In genomic region chr2:11527001-11527400, GRCh38 we compare ENCODE assay signal across 1 cellular context.
TF ChIP-seq lines count a peak whose summit lies in the region.

No MANE protein-coding gene starts in this region.

TF ChIP-seq in GM12878, 131 proteins besides CTCF, POLR2A, EP300 and RAD21 (continued from another document and continues in another):
- TF ChIP-seq JUNB (IDR thresholded peaks at IDR 0.05), result peak; percentile 90
- no peak for TF ChIP-seq ZNF217 (IDR thresholded peaks at IDR 0.05)
- TF ChIP-seq IKZF2 (IDR thresholded peaks at IDR 0.05), result peak; percentile 32; a peak in 2 of 4 replicates
- no peak for TF ChIP-seq PRDM15 (CRISPR knock-in tag; IDR thresholded peaks at IDR 0.05)
- TF ChIP-seq JUND (IDR thresholded peaks at IDR 0.05; ENCODE audit: low read depth, low read length), result no peak
- TF ChIP-seq EGR1 (IDR thresholded peaks at IDR 0.05; ENCODE audit: borderline replicate concordance in 1 of 2, low read depth in 2 of 2, low read length in 2 of 2), result no peak
- TF ChIP-seq RUNX3 (IDR thresholded peaks at IDR 0.05; ENCODE audit: low read length), result peak; percentile 82
- peak; percentile 66; the same call in 1 of the 2 replicates for TF ChIP-seq NFIC (IDR thresholded peaks at IDR 0.05; ENCODE audit: low read depth, low read length)
- TF ChIP-seq MTA3 (IDR thresholded peaks at IDR 0.05; ENCODE audit: borderline replicate concordance, low read length), result no peak
- no peak for TF ChIP-seq MEF2B (IDR thresholded peaks at IDR 0.05; ENCODE audit: partially characterized antibody, poor library complexity, severe bottlenecking)
- TF ChIP-seq SMC3 (IDR thresholded peaks at IDR 0.05; ENCODE audit: borderline replicate concordance, low read length), result no peak
- TF ChIP-seq SP1 (IDR thresholded peaks at IDR 0.05; ENCODE audit: low read depth, low read length), result no peak
- TF ChIP-seq, protein P1, sequence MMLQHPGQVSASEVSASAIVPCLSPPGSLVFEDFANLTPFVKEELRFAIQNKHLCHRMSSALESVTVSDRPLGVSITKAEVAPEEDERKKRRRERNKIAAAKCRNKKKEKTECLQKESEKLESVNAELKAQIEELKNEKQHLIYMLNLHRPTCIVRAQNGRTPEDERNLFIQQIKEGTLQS (IDR thresholded peaks at IDR 0.05; ENCODE audit: borderline replicate concordance, extremely low read depth, low read depth, low read length), result no peak
- TF ChIP-seq NR2F1 (conservative IDR thresholded peaks at IDR 0.05), result no peak
- no peak for TF ChIP-seq NBN (IDR thresholded peaks at IDR 0.05)
- peak; percentile 84 for TF ChIP-seq ATF2 (IDR thresholded peaks at IDR 0.05; ENCODE audit: low read length)
- no peak for TF ChIP-seq ZNF384 (IDR thresholded peaks at IDR 0.05; ENCODE audit: borderline replicate concordance, low read depth, low read length)
- no peak for TF ChIP-seq TCF12 (IDR thresholded peaks at IDR 0.05; ENCODE audit: low read depth, low read length)
- TF ChIP-seq, protein P2, sequence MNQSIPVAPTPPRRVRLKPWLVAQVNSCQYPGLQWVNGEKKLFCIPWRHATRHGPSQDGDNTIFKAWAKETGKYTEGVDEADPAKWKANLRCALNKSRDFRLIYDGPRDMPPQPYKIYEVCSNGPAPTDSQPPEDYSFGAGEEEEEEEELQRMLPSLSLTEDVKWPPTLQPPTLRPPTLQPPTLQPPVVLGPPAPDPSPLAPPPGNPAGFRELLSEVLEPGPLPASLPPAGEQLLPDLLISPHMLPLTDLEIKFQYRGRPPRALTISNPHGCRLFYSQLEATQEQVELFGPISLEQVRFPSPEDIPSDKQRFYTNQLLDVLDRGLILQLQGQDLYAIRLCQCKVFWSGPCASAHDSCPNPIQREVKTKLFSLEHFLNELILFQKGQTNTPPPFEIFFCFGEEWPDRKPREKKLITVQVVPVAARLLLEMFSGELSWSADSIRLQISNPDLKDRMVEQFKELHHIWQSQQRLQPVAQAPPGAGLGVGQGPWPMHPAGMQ (IDR thresholded peaks at IDR 0.05; ENCODE audit: borderline replicate concordance), result no peak
- no peak for TF ChIP-seq ZSCAN29 (IDR thresholded peaks at IDR 0.05)
- no peak for TF ChIP-seq POU2F2 (IDR thresholded peaks at IDR 0.05; ENCODE audit: borderline replicate concordance, low read depth, low read length)
- no peak for TF ChIP-seq SMAD1 (IDR thresholded peaks at IDR 0.05; ENCODE audit: low read depth, partially characterized antibody)
- no peak for TF ChIP-seq PAX5 (IDR thresholded peaks at IDR 0.05; ENCODE audit: borderline replicate concordance, low read depth, low read length)
- TF ChIP-seq DPF2 (IDR thresholded peaks at IDR 0.05), result 0 out of 2 replicates have a peak, but pooled peaks have one; percentile 32
- no peak for TF ChIP-seq HDAC6 (IDR thresholded peaks at IDR 0.05; ENCODE audit: unreplicated experiment)
- no peak for TF ChIP-seq CHD1 (IDR thresholded peaks at IDR 0.05; ENCODE audit: low read depth, low read length)
- no peak for TF ChIP-seq POLR2AphosphoS5 (IDR thresholded peaks at IDR 0.05; ENCODE audit: low read length)
- TF ChIP-seq KLF5 (IDR thresholded peaks at IDR 0.05; ENCODE audit: partially characterized antibody), result no peak
- 0 out of 2 replicates have a peak, but pooled peaks have one; percentile 62 for TF ChIP-seq CBX5 (IDR thresholded peaks at IDR 0.05; ENCODE audit: low read depth)
- TF ChIP-seq SPI1 (IDR thresholded peaks at IDR 0.05; ENCODE audit: borderline replicate concordance, insufficient read depth, low read depth, low read length), result peak; percentile 89
- TF ChIP-seq RCOR1 (conservative IDR thresholded peaks at IDR 0.05; ENCODE audit: low read depth, low read length), result no peak
- TF ChIP-seq GATAD2B (conservative IDR thresholded peaks at IDR 0.05; ENCODE audit: low read depth), result no peak
- TF ChIP-seq BACH1 (IDR thresholded peaks at IDR 0.05; ENCODE audit: borderline replicate concordance), result no peak
- no peak for TF ChIP-seq ZBTB4 (CRISPR knock-in tag; IDR thresholded peaks at IDR 0.05)
- no peak for TF ChIP-seq ZZZ3 (IDR thresholded peaks at IDR 0.05; ENCODE audit: control insufficient read depth, insufficient read length, low read depth)
- TF ChIP-seq, protein P3, sequence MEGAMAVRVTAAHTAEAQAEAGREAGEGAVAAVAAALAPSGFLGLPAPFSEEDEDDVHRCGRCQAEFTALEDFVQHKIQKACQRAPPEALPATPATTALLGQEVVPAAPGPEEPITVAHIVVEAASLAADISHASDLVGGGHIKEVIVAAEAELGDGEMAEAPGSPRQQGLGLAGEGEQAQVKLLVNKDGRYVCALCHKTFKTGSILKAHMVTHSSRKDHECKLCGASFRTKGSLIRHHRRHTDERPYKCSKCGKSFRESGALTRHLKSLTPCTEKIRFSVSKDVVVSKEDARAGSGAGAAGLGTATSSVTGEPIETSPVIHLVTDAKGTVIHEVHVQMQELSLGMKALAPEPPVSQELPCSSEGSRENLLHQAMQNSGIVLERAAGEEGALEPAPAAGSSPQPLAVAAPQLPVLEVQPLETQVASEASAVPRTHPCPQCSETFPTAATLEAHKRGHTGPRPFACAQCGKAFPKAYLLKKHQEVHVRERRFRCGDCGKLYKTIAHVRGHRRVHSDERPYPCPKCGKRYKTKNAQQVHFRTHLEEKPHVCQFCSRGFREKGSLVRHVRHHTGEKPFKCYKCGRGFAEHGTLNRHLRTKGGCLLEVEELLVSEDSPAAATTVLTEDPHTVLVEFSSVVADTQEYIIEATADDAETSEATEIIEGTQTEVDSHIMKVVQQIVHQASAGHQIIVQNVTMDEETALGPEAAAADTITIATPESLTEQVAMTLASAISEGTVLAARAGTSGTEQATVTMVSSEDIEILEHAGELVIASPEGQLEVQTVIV (IDR thresholded peaks at IDR 0.05; ENCODE audit: borderline replicate concordance, partially characterized antibody), result no peak
- no peak for TF ChIP-seq ZBTB11 (CRISPR knock-in tag; IDR thresholded peaks at IDR 0.05)
- TF ChIP-seq, protein P4, sequence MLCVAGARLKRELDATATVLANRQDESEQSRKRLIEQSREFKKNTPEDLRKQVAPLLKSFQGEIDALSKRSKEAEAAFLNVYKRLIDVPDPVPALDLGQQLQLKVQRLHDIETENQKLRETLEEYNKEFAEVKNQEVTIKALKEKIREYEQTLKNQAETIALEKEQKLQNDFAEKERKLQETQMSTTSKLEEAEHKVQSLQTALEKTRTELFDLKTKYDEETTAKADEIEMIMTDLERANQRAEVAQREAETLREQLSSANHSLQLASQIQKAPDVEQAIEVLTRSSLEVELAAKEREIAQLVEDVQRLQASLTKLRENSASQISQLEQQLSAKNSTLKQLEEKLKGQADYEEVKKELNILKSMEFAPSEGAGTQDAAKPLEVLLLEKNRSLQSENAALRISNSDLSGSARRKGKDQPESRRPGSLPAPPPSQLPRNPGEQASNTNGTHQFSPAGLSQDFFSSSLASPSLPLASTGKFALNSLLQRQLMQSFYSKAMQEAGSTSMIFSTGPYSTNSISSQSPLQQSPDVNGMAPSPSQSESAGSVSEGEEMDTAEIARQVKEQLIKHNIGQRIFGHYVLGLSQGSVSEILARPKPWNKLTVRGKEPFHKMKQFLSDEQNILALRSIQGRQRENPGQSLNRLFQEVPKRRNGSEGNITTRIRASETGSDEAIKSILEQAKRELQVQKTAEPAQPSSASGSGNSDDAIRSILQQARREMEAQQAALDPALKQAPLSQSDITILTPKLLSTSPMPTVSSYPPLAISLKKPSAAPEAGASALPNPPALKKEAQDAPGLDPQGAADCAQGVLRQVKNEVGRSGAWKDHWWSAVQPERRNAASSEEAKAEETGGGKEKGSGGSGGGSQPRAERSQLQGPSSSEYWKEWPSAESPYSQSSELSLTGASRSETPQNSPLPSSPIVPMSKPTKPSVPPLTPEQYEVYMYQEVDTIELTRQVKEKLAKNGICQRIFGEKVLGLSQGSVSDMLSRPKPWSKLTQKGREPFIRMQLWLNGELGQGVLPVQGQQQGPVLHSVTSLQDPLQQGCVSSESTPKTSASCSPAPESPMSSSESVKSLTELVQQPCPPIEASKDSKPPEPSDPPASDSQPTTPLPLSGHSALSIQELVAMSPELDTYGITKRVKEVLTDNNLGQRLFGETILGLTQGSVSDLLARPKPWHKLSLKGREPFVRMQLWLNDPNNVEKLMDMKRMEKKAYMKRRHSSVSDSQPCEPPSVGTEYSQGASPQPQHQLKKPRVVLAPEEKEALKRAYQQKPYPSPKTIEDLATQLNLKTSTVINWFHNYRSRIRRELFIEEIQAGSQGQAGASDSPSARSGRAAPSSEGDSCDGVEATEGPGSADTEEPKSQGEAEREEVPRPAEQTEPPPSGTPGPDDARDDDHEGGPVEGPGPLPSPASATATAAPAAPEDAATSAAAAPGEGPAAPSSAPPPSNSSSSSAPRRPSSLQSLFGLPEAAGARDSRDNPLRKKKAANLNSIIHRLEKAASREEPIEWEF (IDR thresholded peaks at IDR 0.05; ENCODE audit: insufficient replicate concordance, low read depth, low read length), result no peak
- TF ChIP-seq POLR2AphosphoS2 (IDR thresholded peaks at IDR 0.05; ENCODE audit: low read depth, low read length), result no peak
- no peak for TF ChIP-seq MYC (IDR thresholded peaks at IDR 0.05; ENCODE audit: insufficient read depth, insufficient read length, insufficient replicate concordance, low read length, severe bottlenecking)
- no peak; the same call in 1 of the 2 replicates for TF ChIP-seq CREM (IDR thresholded peaks at IDR 0.05; ENCODE audit: low read depth)
- TF ChIP-seq SUZ12 (IDR thresholded peaks at IDR 0.05; ENCODE audit: unreplicated experiment), result no peak
